ENCODE assay signal across 25 cellular contexts in the genomic region with DNA sequence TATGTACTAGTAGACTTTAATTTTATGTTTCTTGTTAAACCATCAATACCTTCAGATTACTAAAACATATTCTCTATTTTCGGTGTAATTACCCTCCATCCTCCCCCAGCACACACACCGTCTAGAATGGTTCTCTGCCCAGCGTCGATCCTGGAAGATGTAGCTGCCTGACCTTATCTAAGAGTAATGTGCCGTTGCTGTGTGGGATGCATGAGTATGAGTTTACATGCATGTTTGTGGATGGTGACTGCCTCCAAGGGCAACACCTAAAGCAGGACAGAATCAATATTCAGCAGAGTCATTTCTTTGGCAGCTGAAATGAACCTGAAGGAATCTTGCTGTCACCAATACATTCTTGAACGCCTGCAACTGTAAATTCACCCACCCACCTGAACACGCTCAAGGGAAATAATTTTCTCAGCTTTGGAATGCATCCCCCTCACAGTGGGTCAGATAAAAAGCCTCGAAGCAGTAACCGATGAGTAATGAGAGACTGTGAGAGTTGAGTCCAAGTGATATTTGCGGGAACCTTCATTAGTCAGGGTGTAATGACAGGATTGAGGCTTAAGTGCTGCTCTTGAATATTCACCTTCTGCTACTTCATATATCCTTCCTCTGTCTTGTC.
A peak's percentile ranks its signal among the peaks of the same experiment; 100 is the strongest.
DNase-seq lines count a peak whose midpoint lies in the region; ATAC-seq, FAIRE-seq and TF ChIP-seq lines count a peak whose summit lies in the region.
"Had no signal": no experiment of that assay in that cellular context is flagged by ENCODE, and none has a peak within 500 bp of the region (broad histone marks: within the 10 kb centered on the region; RNA-seq: fewer than 3 reads in every experiment).

No MANE protein-coding gene starts in this region.

- DNase-seq in HepG2 (ENCODE audit: low spot score) (no peak), right lobe of liver (no peak), astrocyte of the hippocampus (ENCODE audit: low read depth, low spot score) (peak; percentile 57), kidney glomerular epithelial cell (lab: John Stamatoyannopoulos, UW) (peak; percentile 68), urothelium cell line (ENCODE audit: low spot score) (no peak)
- no peak for DNase-seq in activated T-helper 1 cell treated with anti-CD3 and anti-CD28 coated beads, Interleukin-12 subunit alpha, Interleukin-12 subunit beta, Interleukin-2, Interleukin-4 antibody, amounts not matched to agents 30 ng/mL and 10 ng/mL and 1 ng/mL, durations not matched to agents 14 hours and 24 hours and 36 hours (ENCODE audit: low spot score)
- DNase-seq: activated CD4-positive, alpha-beta T cell treated with anti-CD3 and anti-CD28 coated beads for 48 hours; activated naive CD8-positive, alpha-beta T cell treated with anti-CD3 and anti-CD28 coated beads, Interleukin-2, amount 10 ng/mL, durations not matched to agents 7 days and 5 days; DMS 273 treated with DMSO at 0.1 percent for 48 hours; GDM1; naive thymus-derived CD4-positive, alpha-beta T cell; NCI-H1105 treated with DMSO at 0.1 percent for 48 hours; NCI-H2107; NCI-H748 treated with DMSO at 0.1 percent for 48 hours; SHP77; stimulated activated CD4-positive, alpha-beta T cell treated with anti-CD3 and anti-CD28 coated beads, Interleukin-2, amount 100 ng/mL, for 24 hours; stimulated activated naive B cell treated with anti-CD40 and anti-IgM and Interleukin-4, amounts not matched to agents 10 μg/mL and 1 μg/mL and 100 μg/mL, for 72 hours; T-helper 1 cell had no signal

- TF ChIP-seq POLR2A in HepG2 (IDR thresholded peaks at IDR 0.05; ENCODE audit: insufficient read depth in 1 of 2, low read depth in 2 of 2, low read length in 2 of 2): no peak
- TF ChIP-seq POLR2A in right lobe of liver (IDR thresholded peaks at IDR 0.05): no peak

- in situ Hi-C loops in HepG2 (cut with HindIII; ENCODE audit: extremely low pct_ligation_motif_present, low pct_unique_long_range_greater_than_20kb): no loop called here

- H3K36me3 ChIP-seq in HepG2 (replicated peaks in 1 of 2; ENCODE audit: control insufficient read depth in 1 of 2, insufficient read depth in 2 of 2, low read length in 2 of 2) (no peaks in the 10 kb centered on the region), right lobe of liver (no peaks in the 10 kb centered on the region)
- H3K36me3 ChIP-seq: breast epithelium had no signal

- no peaks in the 10 kb centered on the region for H3K27me3 ChIP-seq in HepG2 (ENCODE audit: control insufficient read depth in 1 of 2, insufficient read depth in 2 of 2, low read length in 2 of 2)
- H3K27me3 ChIP-seq in right lobe of liver: no peaks in the 10 kb centered on the region
- H3K27me3 ChIP-seq: breast epithelium had no signal

- H3K4me3 Mint-ChIP-seq in activated T-helper 1 cell treated with anti-CD3 and anti-CD28 coated beads, Interleukin-12 subunit alpha, Interleukin-12 subunit beta, Interleukin-2, Interleukin-4 antibody, amounts not matched to agents 30 ng/mL and 10 ng/mL and 1 ng/mL, durations not matched to agents 14 hours and 24 hours and 36 hours: no peak overlapping the region
- H3K4me3 Mint-ChIP-seq: activated naive CD8-positive, alpha-beta T cell treated with anti-CD3 and anti-CD28 coated beads, Interleukin-2, amount 10 ng/mL, durations not matched to agents 7 days and 5 days; activated T-helper 17 cell treated with anti-CD3 and anti-CD28 coated beads, Interleukin-2, amount 50 U/mL, for 72 hours; dendritic cell treated with granulocyte-macrophage colony-stimulating factor and Interleukin-4, amounts not matched to agents 40 ng/mL and 50 ng/mL, for 4 days; naive thymus-derived CD4-positive, alpha-beta T cell; stimulated activated naive B cell treated with anti-CD40 and anti-IgM and Interleukin-4, amounts not matched to agents 10 μg/mL and 1 μg/mL and 100 μg/mL, for 72 hours had no signal

- POLR2A ChIA-PET in HepG2 (lab: Yijun Ruan, JAX): no interaction called here

- H2AFZ ChIP-seq in HepG2 (ENCODE audit: low read length): no peak overlapping the region
- H2AFZ ChIP-seq: parathyroid adenoma had no signal

- no peaks in the 10 kb centered on the region for H4K20me1 ChIP-seq in HepG2 (ENCODE audit: insufficient read depth, low read length)

- no peaks in the 10 kb centered on the region for H3K4me1 ChIP-seq in HepG2 (ENCODE audit: insufficient read depth, low read length)
- H3K4me1 ChIP-seq in right lobe of liver: no peaks in the 10 kb centered on the region
- H3K4me1 ChIP-seq: breast epithelium, parathyroid adenoma had no signal

- BruUV-seq in HepG2 (replicated peaks; lab: Mats Ljungman, UMichigan): no TSS peak

- H3K4me3 ChIP-seq in HepG2 (replicated peaks in 1 of 3; ENCODE audit: insufficient read depth in 1 of 3, low read depth in 2 of 3, low read length in 3 of 3) (no peak overlapping the region), right lobe of liver (no peak overlapping the region)
- H3K4me3 ChIP-seq: breast epithelium had no signal

- H3K4me1 Mint-ChIP-seq in activated T-helper 1 cell treated with anti-CD3 and anti-CD28 coated beads, Interleukin-12 subunit alpha, Interleukin-12 subunit beta, Interleukin-2, Interleukin-4 antibody, amounts not matched to agents 30 ng/mL and 10 ng/mL and 1 ng/mL, durations not matched to agents 14 hours and 24 hours and 36 hours (ENCODE audit: low read depth): no peaks in the 10 kb centered on the region
- H3K4me1 Mint-ChIP-seq: activated naive CD8-positive, alpha-beta T cell treated with anti-CD3 and anti-CD28 coated beads, Interleukin-2, amount 10 ng/mL, durations not matched to agents 7 days and 5 days; activated T-helper 17 cell treated with anti-CD3 and anti-CD28 coated beads, Interleukin-2, amount 50 U/mL, for 72 hours; stimulated activated naive B cell treated with anti-CD40 and anti-IgM and Interleukin-4, amounts not matched to agents 10 μg/mL and 1 μg/mL and 100 μg/mL, for 72 hours had no signal

- no peak for TF ChIP-seq RAD21 in HepG2 (CRISPR knock-in tag; IDR thresholded peaks at IDR 0.05)

- TF ChIP-seq CTCF in HepG2 (CRISPR knock-in tag; IDR thresholded peaks at IDR 0.05) (no peak), right lobe of liver (IDR thresholded peaks at IDR 0.05) (no peak)

- no peaks in the 10 kb centered on the region for H3K79me2 ChIP-seq in HepG2 (ENCODE audit: insufficient read depth, low read length)
- H3K79me2 ChIP-seq: parathyroid adenoma had no signal

- ATAC-seq in HepG2 (no peak), right lobe of liver (no peak), HG03469 (IDR thresholded peaks at IDR 0.05; ENCODE audit: unreplicated experiment) (no peak), GM21619 (IDR thresholded peaks at IDR 0.05; ENCODE audit: unreplicated experiment) (no peak)
- ATAC-seq: activated T-helper 17 cell treated with anti-CD3 and anti-CD28 coated beads, Interleukin-2, amount 50 U/mL, for 72 hours; naive thymus-derived CD4-positive, alpha-beta T cell; stimulated activated naive B cell treated with anti-CD40 and anti-IgM and Interleukin-4, amounts not matched to agents 10 μg/mL and 1 μg/mL and 100 μg/mL, for 72 hours had no signal

- WGBS in HepG2 (ENCODE audit: low lambda C conversion rate): 44% methylated on average over 10 of the region's 10 CpGs
- WGBS in right lobe of liver (ENCODE audit: insufficient coverage, low coverage, low lambda C conversion rate, missing lambda C conversion rate): 77% methylated on average over 10 of the region's 10 CpGs

- intact Hi-C loops in HepG2 (cut with micrococcal nuclease; ENCODE audit: unreplicated experiment) (no loop called here), right lobe of liver (cut with DNase I) (no loop called here)
- intact Hi-C loops in activated T-helper 1 cell treated with anti-CD3 and anti-CD28 coated beads, Interleukin-12 subunit alpha, Interleukin-12 subunit beta, Interleukin-2, Interleukin-4 antibody, amounts not matched to agents 30 ng/mL and 10 ng/mL and 1 ng/mL, durations not matched to agents 14 hours and 24 hours and 36 hours (cut with micrococcal nuclease): no loop called here

- TF ChIP-seq EP300 in HepG2 (IDR thresholded peaks at IDR 0.05; ENCODE audit: low read depth in 2 of 2, low read length in 2 of 2) (no peak), HepG2 (CRISPR knock-in tag; IDR thresholded peaks at IDR 0.05; ENCODE audit: borderline replicate concordance) (no peak)

- no peak overlapping the region for H3K4me2 ChIP-seq in HepG2 (ENCODE audit: low read depth, low read length)

- no peak overlapping the region for H3K27ac Mint-ChIP-seq in activated T-helper 1 cell treated with anti-CD3 and anti-CD28 coated beads, Interleukin-12 subunit alpha, Interleukin-12 subunit beta, Interleukin-2, Interleukin-4 antibody, amounts not matched to agents 30 ng/mL and 10 ng/mL and 1 ng/mL, durations not matched to agents 14 hours and 24 hours and 36 hours
- H3K27ac Mint-ChIP-seq: activated naive CD8-positive, alpha-beta T cell treated with anti-CD3 and anti-CD28 coated beads, Interleukin-2, amount 10 ng/mL, durations not matched to agents 7 days and 5 days; activated T-helper 17 cell treated with anti-CD3 and anti-CD28 coated beads, Interleukin-2, amount 50 U/mL, for 72 hours; dendritic cell treated with granulocyte-macrophage colony-stimulating factor and Interleukin-4, amounts not matched to agents 40 ng/mL and 50 ng/mL, for 4 days; naive thymus-derived CD4-positive, alpha-beta T cell; stimulated activated naive B cell treated with anti-CD40 and anti-IgM and Interleukin-4, amounts not matched to agents 10 μg/mL and 1 μg/mL and 100 μg/mL, for 72 hours had no signal

- no peaks in the 10 kb centered on the region for H3K9me3 Mint-ChIP-seq in activated T-helper 1 cell treated with anti-CD3 and anti-CD28 coated beads, Interleukin-12 subunit alpha, Interleukin-12 subunit beta, Interleukin-2, Interleukin-4 antibody, amounts not matched to agents 30 ng/mL and 10 ng/mL and 1 ng/mL, durations not matched to agents 14 hours and 24 hours and 36 hours
- H3K9me3 Mint-ChIP-seq: activated naive CD8-positive, alpha-beta T cell treated with anti-CD3 and anti-CD28 coated beads, Interleukin-2, amount 10 ng/mL, durations not matched to agents 7 days and 5 days; activated T-helper 17 cell treated with anti-CD3 and anti-CD28 coated beads, Interleukin-2, amount 50 U/mL, for 72 hours; naive thymus-derived CD4-positive, alpha-beta T cell; stimulated activated naive B cell treated with anti-CD40 and anti-IgM and Interleukin-4, amounts not matched to agents 10 μg/mL and 1 μg/mL and 100 μg/mL, for 72 hours had no signal

- H3K9me3 ChIP-seq in HepG2 (ENCODE audit: low read length): no peaks in the 10 kb centered on the region
- no peaks in the 10 kb centered on the region for H3K9me3 ChIP-seq in right lobe of liver
- H3K9me3 ChIP-seq: breast epithelium had no signal

- CTCF ChIA-PET in HepG2 (lab: Yijun Ruan, JAX; ENCODE audit: low intra/inter-chr PET ratio, low total read pairs): no interaction called here

- no peak for FAIRE-seq in HepG2 (lab: Jason Lieb, UNC)
- FAIRE-seq in urothelium cell line (lab: Jason Lieb, UNC): peak; percentile 61
- FAIRE-seq: frontal cortex had no signal

- no peaks in the 10 kb centered on the region for H3K27me3 Mint-ChIP-seq in activated T-helper 1 cell treated with anti-CD3 and anti-CD28 coated beads, Interleukin-12 subunit alpha, Interleukin-12 subunit beta, Interleukin-2, Interleukin-4 antibody, amounts not matched to agents 30 ng/mL and 10 ng/mL and 1 ng/mL, durations not matched to agents 14 hours and 24 hours and 36 hours (ENCODE audit: insufficient read depth)
- H3K27me3 Mint-ChIP-seq: activated naive CD8-positive, alpha-beta T cell treated with anti-CD3 and anti-CD28 coated beads, Interleukin-2, amount 10 ng/mL, durations not matched to agents 7 days and 5 days; dendritic cell treated with granulocyte-macrophage colony-stimulating factor and Interleukin-4, amounts not matched to agents 40 ng/mL and 50 ng/mL, for 4 days; naive thymus-derived CD4-positive, alpha-beta T cell; stimulated activated naive B cell treated with anti-CD40 and anti-IgM and Interleukin-4, amounts not matched to agents 10 μg/mL and 1 μg/mL and 100 μg/mL, for 72 hours had no signal

- no peaks in the 10 kb centered on the region for H3K36me3 Mint-ChIP-seq in activated T-helper 1 cell treated with anti-CD3 and anti-CD28 coated beads, Interleukin-12 subunit alpha, Interleukin-12 subunit beta, Interleukin-2, Interleukin-4 antibody, amounts not matched to agents 30 ng/mL and 10 ng/mL and 1 ng/mL, durations not matched to agents 14 hours and 24 hours and 36 hours (ENCODE audit: low read depth)
- H3K36me3 Mint-ChIP-seq: activated naive CD8-positive, alpha-beta T cell treated with anti-CD3 and anti-CD28 coated beads, Interleukin-2, amount 10 ng/mL, durations not matched to agents 7 days and 5 days; naive thymus-derived CD4-positive, alpha-beta T cell; stimulated activated naive B cell treated with anti-CD40 and anti-IgM and Interleukin-4, amounts not matched to agents 10 μg/mL and 1 μg/mL and 100 μg/mL, for 72 hours had no signal

- H3K9ac ChIP-seq in HepG2 (ENCODE audit: insufficient read depth, low read depth, low read length): no peak overlapping the region
- H3K9ac ChIP-seq: parathyroid adenoma had no signal

- no peak overlapping the region for H3K27ac ChIP-seq in HepG2 (ENCODE audit: extremely low read length, insufficient read depth, low read length)
- no peak overlapping the region for H3K27ac ChIP-seq in right lobe of liver
- H3K27ac ChIP-seq: parathyroid adenoma had no signal

Comparison
In these comparisons a context has a peak if more than half of its experiments do, and no peak if none do; other contexts are left out.
1. DNase-seq: peak in astrocyte of the hippocampus (single experiment) and kidney glomerular epithelial cell (single experiment); none in HepG2 (single experiment), right lobe of liver (0 of 3), urothelium cell line (single experiment) and activated T-helper 1 cell treated with anti-CD3 and anti-CD28 coated beads, Interleukin-12 subunit alpha, Interleukin-12 subunit beta, Interleukin-2, Interleukin-4 antibody, amounts not matched to agents 30 ng/mL and 10 ng/mL and 1 ng/mL, durations not matched to agents 14 hours and 24 hours and 36 hours (single experiment).